ENCODE assay signal across 14 cellular contexts in genomic region chr12:98352835-98353234, GRCh38.
DNase-seq lines count a peak whose midpoint lies in the region; ATAC-seq, FAIRE-seq and TF ChIP-seq lines count a peak whose summit lies in the region.
"Had no signal": no experiment of that assay in that cellular context is flagged by ENCODE, and none has a peak within 500 bp of the region (broad histone marks: within the 10 kb centered on the region; RNA-seq: fewer than 3 reads in every experiment).

No MANE protein-coding gene starts in this region.

- DNase-seq in A549 (ENCODE audit: low read depth in 1 of 2, low spot score in 1 of 2), result peak; percentile 26 to 59
- DNase-seq in NCI-H226, result peak; percentile 72
- no peak for DNase-seq in endothelial cell of umbilical vein (ENCODE audit: low read depth, low spot score)
- no peak for DNase-seq in MV-4-11 (lab: John Stamatoyannopoulos, UW)
- no peak for DNase-seq in hippocampal formation (lab: John Stamatoyannopoulos, UW)
- DNase-seq: caudate nucleus, NCI-H2227 treated with DMSO at 0.1 percent for 48 hours, transverse colon had no signal

- POLR2A ChIA-PET in A549 (lab: Yijun Ruan, JAX), result no interaction called here
- POLR2A ChIA-PET in endothelial cell of umbilical vein (lab: Charles Lee), result interaction anchor here (0.5 kb wide), 1 partner anchor 19 kb away, joined by 3 read pairs; no protein-coding TSS in a partner anchor

- TF ChIP-seq EP300 in A549 (IDR thresholded peaks at IDR 0.05), result no peak

- no peak overlapping the region for H3K9ac ChIP-seq in endothelial cell of umbilical vein (replicated peaks; ENCODE audit: extremely low read depth, insufficient read depth, low read length)

- H3K9me3 ChIP-seq in A549, result no peaks in the 10 kb centered on the region
- no peaks in the 10 kb centered on the region for H3K9me3 ChIP-seq in endothelial cell of umbilical vein (replicated peaks; ENCODE audit: control insufficient read depth, insufficient read depth, low read length)
- H3K9me3 ChIP-seq: right atrium auricular region, transverse colon had no signal

- no peaks in the 10 kb centered on the region for H3K9me1 ChIP-seq in endothelial cell of umbilical vein (replicated peaks; ENCODE audit: control insufficient read depth, extremely low read depth, insufficient read depth, low read length)

- TSS peak; percentile 42 for BruUV-seq in endothelial cell of umbilical vein (replicated peaks; lab: Mats Ljungman, UMichigan)

- peak overlapping the region; percentile 70 to 83 for H3K27ac ChIP-seq in A549
- H3K27ac ChIP-seq in endothelial cell of umbilical vein (ENCODE audit: insufficient read depth, low read depth, low read length), result peak overlapping the region; percentile 69
- H3K27ac ChIP-seq: right atrium auricular region, transverse colon had no signal

- H4K20me1 ChIP-seq in endothelial cell of umbilical vein (replicated peaks; ENCODE audit: control insufficient read depth, extremely low read depth, insufficient read depth, low read length), result no peaks in the 10 kb centered on the region

- no peaks in the 10 kb centered on the region for H3K79me2 ChIP-seq in endothelial cell of umbilical vein (ENCODE audit: control insufficient read depth, insufficient read depth, low read length)

- TF ChIP-seq CTCF in A549 (IDR thresholded peaks at IDR 0.05) (no peak), endothelial cell of umbilical vein (IDR thresholded peaks at IDR 0.05; ENCODE audit: extremely low read depth in 1 of 2, insufficient read depth in 1 of 2, low read depth in 1 of 2, low read length in 2 of 2) (no peak)

- H3K4me1 ChIP-seq in A549 (peaks cover 42% of the 10 kb centered on the region), endothelial cell of umbilical vein (ENCODE audit: control insufficient read depth, extremely low read depth, insufficient read depth, low read length) (peaks cover 15% of the 10 kb centered on the region)
- H3K4me1 ChIP-seq: right atrium auricular region, transverse colon had no signal

- 0% methylated on average over 3 of the region's 3 CpGs for WGBS in A549 (ENCODE audit: missing lambda C conversion rate)

- no peak for TF ChIP-seq RAD21 in A549 (conservative IDR thresholded peaks at IDR 0.05 in 1 of 2, IDR thresholded peaks at IDR 0.05 in 1 of 2)

- H3K36me3 ChIP-seq in endothelial cell of umbilical vein (ENCODE audit: control insufficient read depth in 2 of 2, extremely low read depth in 1 of 2, insufficient read depth in 2 of 2, low read length in 2 of 2), result no peaks in the 10 kb centered on the region
- H3K36me3 ChIP-seq: right atrium auricular region, transverse colon had no signal

- H2AFZ ChIP-seq in endothelial cell of umbilical vein (ENCODE audit: low read depth, low read length), result peak overlapping the region; percentile 26

- TF ChIP-seq POLR2A in A549 (IDR thresholded peaks at IDR 0.05; ENCODE audit: low read length) (no peak), endothelial cell of umbilical vein (IDR thresholded peaks at IDR 0.05; ENCODE audit: low read depth, low read length) (no peak)

- ATAC-seq in A549 (peak; percentile 81 to 87), GM21529 (IDR thresholded peaks at IDR 0.05; ENCODE audit: unreplicated experiment) (peak; percentile 5), HG03457 (IDR thresholded peaks at IDR 0.05; ENCODE audit: unreplicated experiment) (no peak), GM21528 (IDR thresholded peaks at IDR 0.05; ENCODE audit: low FRiP score, unreplicated experiment) (no peak)

- H3K4me3 ChIP-seq in A549 (0 out of 3 replicates have a peak overlapping the region, but pooled peaks have one; percentile 16), endothelial cell of umbilical vein (replicated peaks in 1 of 3; ENCODE audit: insufficient read depth in 1 of 3, low read depth in 1 of 3, low read length in 3 of 3) (no peak overlapping the region)
- H3K4me3 ChIP-seq: right atrium auricular region, transverse colon had no signal

- dilution Hi-C loops in endothelial cell of umbilical vein (cut with MboI; ENCODE audit: extremely low pct_ligation_motif_present, low sequenced_read_pairs), result no loop called here

- H3K27me3 ChIP-seq in endothelial cell of umbilical vein (ENCODE audit: control insufficient read depth in 2 of 2, insufficient read depth in 2 of 2, low read length in 2 of 2), result no peaks in the 10 kb centered on the region
- H3K27me3 ChIP-seq: right atrium auricular region, transverse colon had no signal

- CTCF ChIA-PET in A549 (lab: Yijun Ruan, JAX) (interaction anchor here (1.2 kb wide), 1 partner anchor 23 kb away, joined by 4 read pairs; no protein-coding TSS in a partner anchor), endothelial cell of umbilical vein (lab: Charles Lee) (no interaction called here)

- H3K4me2 ChIP-seq in A549 (peak overlapping the region; percentile 75), endothelial cell of umbilical vein (ENCODE audit: insufficient read depth, low read length) (peak overlapping the region; percentile 35)

- FAIRE-seq in A549 (lab: Jason Lieb, UNC), result peak; percentile 81
- FAIRE-seq in endothelial cell of umbilical vein (lab: Jason Lieb, UNC), result no peak
- FAIRE-seq: H1, islet of Langerhans had no signal

- intact Hi-C loops in endothelial cell of umbilical vein (cut with micrococcal nuclease), result loop anchor here (1.0 kb wide), 1 partner anchor 18 kb away; no protein-coding TSS in a partner anchor

TF ChIP-seq in A549, 52 proteins besides CTCF, POLR2A, EP300 and RAD21:
- TF ChIP-seq ZSCAN20 (CRISPR knock-in tag; IDR thresholded peaks at IDR 0.05), result no peak
- no peak for TF ChIP-seq HOXB13 (CRISPR knock-in tag; IDR thresholded peaks at IDR 0.05; ENCODE audit: low read depth)
- no peak; the same call in 1 of the 2 replicates for TF ChIP-seq FOSL2 (IDR thresholded peaks at IDR 0.05)
- TF ChIP-seq FOSL2 (CRISPR knock-in tag; IDR thresholded peaks at IDR 0.05), result no peak
- no peak for TF ChIP-seq CBX8 (IDR thresholded peaks at IDR 0.05)
- TF ChIP-seq HEYL (CRISPR knock-in tag; IDR thresholded peaks at IDR 0.05), result no peak
- no peak for TF ChIP-seq NFE2L2 (conservative IDR thresholded peaks at IDR 0.05; ENCODE audit: low read length)

TF ChIP-seq in endothelial cell of umbilical vein, 7 proteins besides CTCF, POLR2A, EP300 and RAD21:
- TF ChIP-seq JUN (IDR thresholded peaks at IDR 0.05; ENCODE audit: borderline replicate concordance, insufficient read depth, insufficient read length, low read depth) (no peak), POLR2AphosphoS5 (IDR thresholded peaks at IDR 0.05; ENCODE audit: insufficient read depth, low read depth, low read length) (no peak), MAX (IDR thresholded peaks at IDR 0.05; ENCODE audit: insufficient read depth, insufficient read length) (no peak), GATA2 (IDR thresholded peaks at IDR 0.05; ENCODE audit: insufficient read depth, insufficient read length, low read depth, low read length) (peak; percentile 4)

Comparison
In these comparisons a context has a peak if more than half of its experiments do, and no peak if none do; other contexts are left out.
1. ATAC-seq: peak in A549 (2 of 2) and GM21529 (single experiment); none in HG03457 (single experiment) and GM21528 (single experiment).
2. DNase-seq: peak in A549 (2 of 2) and NCI-H226 (single experiment); none in endothelial cell of umbilical vein (single experiment), MV-4-11 (single experiment) and hippocampal formation (0 of 2).